ENCODE assay signal across 26 cellular contexts in the genomic region with DNA sequence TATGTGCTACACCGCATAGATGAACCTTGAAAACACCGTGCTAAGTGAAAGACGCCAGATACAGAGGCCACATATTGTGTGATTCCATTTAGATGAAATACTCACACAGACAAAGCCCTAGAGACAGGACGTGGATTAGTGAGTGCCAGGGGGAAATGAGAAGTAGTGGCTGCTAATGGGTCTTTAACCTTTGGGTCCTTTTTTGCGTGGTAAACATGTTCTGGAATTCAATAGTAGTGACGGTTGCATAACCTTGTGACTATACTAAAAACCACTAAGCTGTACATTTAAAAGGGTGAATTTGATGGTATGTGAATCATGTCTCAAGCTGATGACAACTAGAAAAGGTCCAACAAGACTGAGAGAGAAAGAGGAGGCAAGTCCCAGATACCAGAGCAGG. TPM values are rescaled to one million over a fixed set of nuclear protein-coding genes. Genes with fewer than 3 reads are reported as not detected.
DNase-seq lines count a peak whose midpoint lies in the region; ATAC-seq and TF ChIP-seq lines count a peak whose summit lies in the region.
"Had no signal": no experiment of that assay in that cellular context is flagged by ENCODE, and none has a peak within 500 bp of the region (broad histone marks: within the 10 kb centered on the region; RNA-seq: fewer than 3 reads in every experiment).

No MANE protein-coding gene starts in this region.

- intact Hi-C loops in natural killer cell (cut with micrococcal nuclease), result no loop called here
- intact Hi-C loops in activated T-helper 1 cell treated with anti-CD3 and anti-CD28 coated beads, Interleukin-12 subunit alpha, Interleukin-12 subunit beta, Interleukin-2, Interleukin-4 antibody, amounts not matched to agents 30 ng/mL and 10 ng/mL and 1 ng/mL, durations not matched to agents 14 hours and 24 hours and 36 hours (cut with micrococcal nuclease), result no loop called here

- no peaks in the 10 kb centered on the region for H3K27me3 Mint-ChIP-seq in natural killer cell (ENCODE audit: low read depth in 2 of 2)
- no peaks in the 10 kb centered on the region for H3K27me3 Mint-ChIP-seq in natural killer cell treated with Interleukin-12 subunit alpha and Interleukin-12 subunit beta and Interleukin-15 and Interleukin-18, amount 100 ng/mL, for 72 hours
- peaks cover 23% of the 10 kb centered on the region for H3K27me3 Mint-ChIP-seq in activated T-helper 1 cell treated with anti-CD3 and anti-CD28 coated beads, Interleukin-12 subunit alpha, Interleukin-12 subunit beta, Interleukin-2, Interleukin-4 antibody, amounts not matched to agents 30 ng/mL and 10 ng/mL and 1 ng/mL, durations not matched to agents 14 hours and 24 hours and 36 hours (ENCODE audit: insufficient read depth)

- H3K27ac Mint-ChIP-seq in natural killer cell, result peak overlapping the region; percentile 37 to 69
- no peak overlapping the region for H3K27ac Mint-ChIP-seq in natural killer cell treated with Interleukin-12 subunit alpha and Interleukin-12 subunit beta and Interleukin-15 and Interleukin-18, amount 100 ng/mL, for 72 hours
- peak overlapping the region; percentile 3 for H3K27ac Mint-ChIP-seq in activated T-helper 1 cell treated with anti-CD3 and anti-CD28 coated beads, Interleukin-12 subunit alpha, Interleukin-12 subunit beta, Interleukin-2, Interleukin-4 antibody, amounts not matched to agents 30 ng/mL and 10 ng/mL and 1 ng/mL, durations not matched to agents 14 hours and 24 hours and 36 hours
- H3K27ac Mint-ChIP-seq: H9 had no signal

- peaks cover 29% of the 10 kb centered on the region in 2 donors for H3K4me1 Mint-ChIP-seq in natural killer cell
- H3K4me1 Mint-ChIP-seq in natural killer cell treated with Interleukin-12 subunit alpha and Interleukin-12 subunit beta and Interleukin-15 and Interleukin-18, amount 100 ng/mL, for 72 hours (ENCODE audit: low read depth in 2 of 2), result peaks cover 10 to 17% of the 10 kb centered on the region in 2 donors
- no peaks in the 10 kb centered on the region for H3K4me1 Mint-ChIP-seq in activated T-helper 1 cell treated with anti-CD3 and anti-CD28 coated beads, Interleukin-12 subunit alpha, Interleukin-12 subunit beta, Interleukin-2, Interleukin-4 antibody, amounts not matched to agents 30 ng/mL and 10 ng/mL and 1 ng/mL, durations not matched to agents 14 hours and 24 hours and 36 hours (ENCODE audit: low read depth)
- H3K4me1 Mint-ChIP-seq: CD8-positive, alpha-beta memory T cell had no signal

- no peak for ATAC-seq in natural killer cell
- no peak for ATAC-seq in natural killer cell treated with Interleukin-12 subunit alpha and Interleukin-12 subunit beta and Interleukin-15 and Interleukin-18, amount 100 ng/mL, for 72 hours
- ATAC-seq: Panc1, SK-N-SH treated with all-trans-retinoic acid at 6 μM for 48 hours had no signal

- H3K4me3 Mint-ChIP-seq in natural killer cell, result no peak overlapping the region
- H3K4me3 Mint-ChIP-seq in natural killer cell treated with Interleukin-12 subunit alpha and Interleukin-12 subunit beta and Interleukin-15 and Interleukin-18, amount 100 ng/mL, for 72 hours, result no peak overlapping the region
- H3K4me3 Mint-ChIP-seq in activated T-helper 1 cell treated with anti-CD3 and anti-CD28 coated beads, Interleukin-12 subunit alpha, Interleukin-12 subunit beta, Interleukin-2, Interleukin-4 antibody, amounts not matched to agents 30 ng/mL and 10 ng/mL and 1 ng/mL, durations not matched to agents 14 hours and 24 hours and 36 hours, result no peak overlapping the region
- H3K4me3 Mint-ChIP-seq: CD8-positive, alpha-beta memory T cell; H9 had no signal

- DNase-seq in natural killer cell (no peak), iris pigment epithelial cell (ENCODE audit: low read depth) (peak; percentile 30), OCI-M1 (lab: John Stamatoyannopoulos, UW) (no peak), erythroblast (lab: John Stamatoyannopoulos, UW) (no peak)
- no peak for DNase-seq in natural killer cell treated with Interleukin-12 subunit alpha and Interleukin-12 subunit beta and Interleukin-15 and Interleukin-18, amount 100 ng/mL, for 72 hours (ENCODE audit: low spot score)
- no peak for DNase-seq in activated T-helper 1 cell treated with anti-CD3 and anti-CD28 coated beads, Interleukin-12 subunit alpha, Interleukin-12 subunit beta, Interleukin-2, Interleukin-4 antibody, amounts not matched to agents 30 ng/mL and 10 ng/mL and 1 ng/mL, durations not matched to agents 14 hours and 24 hours and 36 hours (ENCODE audit: low spot score)
- no peak for DNase-seq in activated CD4-positive, alpha-beta T cell treated with anti-CD3 and anti-CD28 coated beads, Interleukin-2, amount 50 U/mL, for 4 hours
- DNase-seq: 8988T; AML-193; C1 segment of cervical spinal cord; Calu3; CD8-positive, alpha-beta memory T cell; DMS53; GF-D8; H9; KBM-7; MM.1S; NCI-H1105 treated with DMSO at 0.1 percent for 48 hours; NCI-H2029 treated with DMSO at 0.1 percent for 48 hours; NCI-H2171; NCI-H345; NCI-H524; NCI-H774; NK-92 treated with Interleukin-12 subunit alpha and Interleukin-12 subunit beta, amount 100 ng/mL, for 24 hours had no signal

- no peak for TF ChIP-seq CTCF in natural killer cell (IDR thresholded peaks at IDR 0.05)

- TF ChIP-seq POLR2A in erythroblast (IDR thresholded peaks at IDR 0.05; ENCODE audit: low read length), result no peak

- no peaks in the 10 kb centered on the region for H3K36me3 Mint-ChIP-seq in natural killer cell
- no peaks in the 10 kb centered on the region for H3K36me3 Mint-ChIP-seq in natural killer cell treated with Interleukin-12 subunit alpha and Interleukin-12 subunit beta and Interleukin-15 and Interleukin-18, amount 100 ng/mL, for 72 hours
- H3K36me3 Mint-ChIP-seq in activated T-helper 1 cell treated with anti-CD3 and anti-CD28 coated beads, Interleukin-12 subunit alpha, Interleukin-12 subunit beta, Interleukin-2, Interleukin-4 antibody, amounts not matched to agents 30 ng/mL and 10 ng/mL and 1 ng/mL, durations not matched to agents 14 hours and 24 hours and 36 hours (ENCODE audit: low read depth), result no peaks in the 10 kb centered on the region

- H3K9me3 Mint-ChIP-seq in natural killer cell, result no peaks in the 10 kb centered on the region
- H3K9me3 Mint-ChIP-seq in natural killer cell treated with Interleukin-12 subunit alpha and Interleukin-12 subunit beta and Interleukin-15 and Interleukin-18, amount 100 ng/mL, for 72 hours, result no peaks in the 10 kb centered on the region
- H3K9me3 Mint-ChIP-seq in activated T-helper 1 cell treated with anti-CD3 and anti-CD28 coated beads, Interleukin-12 subunit alpha, Interleukin-12 subunit beta, Interleukin-2, Interleukin-4 antibody, amounts not matched to agents 30 ng/mL and 10 ng/mL and 1 ng/mL, durations not matched to agents 14 hours and 24 hours and 36 hours, result no peaks in the 10 kb centered on the region
- H3K9me3 Mint-ChIP-seq: CD8-positive, alpha-beta memory T cell; H9 had no signal

RNA-seq across cellular contexts. Expression of gene SMKR1, which starts 15.6 kb away (rescaled TPM):
- 1 to 10 TPM; 4.9 to 9.7 (median 8.4) TPM for total RNA-seq in natural killer cell
- 1 to 10 TPM; 2.1 to 3.6 TPM for total RNA-seq in natural killer cell treated with Interleukin-12 subunit alpha and Interleukin-12 subunit beta and Interleukin-15 and Interleukin-18, amount 100 ng/mL, for 72 hours
- total RNA-seq in activated T-helper 1 cell treated with anti-CD3 and anti-CD28 coated beads, Interleukin-12 subunit alpha, Interleukin-12 subunit beta, Interleukin-2, Interleukin-4 antibody, amounts not matched to agents 30 ng/mL and 10 ng/mL and 1 ng/mL, durations not matched to agents 14 hours and 24 hours and 36 hours, result 4.8 and 5.7 TPM in 2 replicates
- total RNA-seq: Calu3 had no signal

Comparison
In these comparisons a context has a peak if more than half of its experiments do, and no peak if none do; other contexts are left out.
1. H3K27ac Mint-ChIP-seq: peak in natural killer cell (2 of 2) and activated T-helper 1 cell treated with anti-CD3 and anti-CD28 coated beads, Interleukin-12 subunit alpha, Interleukin-12 subunit beta, Interleukin-2, Interleukin-4 antibody, amounts not matched to agents 30 ng/mL and 10 ng/mL and 1 ng/mL, durations not matched to agents 14 hours and 24 hours and 36 hours (single experiment); none in natural killer cell treated with Interleukin-12 subunit alpha and Interleukin-12 subunit beta and Interleukin-15 and Interleukin-18, amount 100 ng/mL, for 72 hours (0 of 2).